ENCODE assay signal across 23 cellular contexts in genomic region chr10:63375859-63376258, GRCh38.
DNase-seq lines count a peak whose midpoint lies in the region; ATAC-seq and TF ChIP-seq lines count a peak whose summit lies in the region.
"Had no signal": no experiment of that assay in that cellular context is flagged by ENCODE, and none has a peak within 500 bp of the region (broad histone marks: within the 10 kb centered on the region; RNA-seq: fewer than 3 reads in every experiment).

No MANE protein-coding gene starts in this region.

- H3K36me3 Mint-ChIP-seq in nephron progenitor cell (ENCODE audit: low read depth) (peaks cover 45% of the 10 kb centered on the region), WTC11 (peaks cover 7% of the 10 kb centered on the region; the same call in 1 of the 2 replicates)

- peaks cover 9% of the 10 kb centered on the region for H3K79me2 ChIP-seq in fibroblast of lung (ENCODE audit: control insufficient read depth, insufficient read depth, low read length)

- POLR2A ChIA-PET in Panc1 (lab: Charles Lee) = interaction anchor here (1.0 kb wide), 1 partner anchor 346 kb away, joined by 4 read pairs; no protein-coding TSS in a partner anchor
- POLR2A ChIA-PET in WTC11 (lab: Charles Lee) = no interaction called here

- DNase-seq in AG10803 (ENCODE audit: low read depth) = peak; percentile 65
- DNase-seq in Panc1 (ENCODE audit: low read depth, low spot score) = no peak
- peak in 1 of 2 donors; percentile 72 for DNase-seq in fibroblast of lung (ENCODE audit: low read depth in 2 of 2)
- DNase-seq in nephron progenitor cell = no peak
- DNase-seq in HuH-7 (ENCODE audit: low spot score) = no peak
- no peak for DNase-seq in WTC11 (ENCODE audit: low spot score)
- no peak for DNase-seq in iPS-NIHi11 (ENCODE audit: low spot score)
- DNase-seq: activated CD4-positive, alpha-beta T cell treated with anti-CD3 and anti-CD28 coated beads for 48 hours; activated CD8-positive, alpha-beta memory T cell treated with anti-CD3 and anti-CD28 coated beads, Interleukin-2, amount 50 U/mL, for 4 hours; activated gamma-delta T cell; cortex of kidney; EL; erythroblast; NCI-H1092 treated with DMSO at 0.1 percent for 48 hours; NCI-H748 treated with DMSO at 0.1 percent for 48 hours; PC-9; sigmoid colon; SK-N-SH; stimulated activated CD4-positive, alpha-beta T cell treated with anti-CD3 and anti-CD28 coated beads, Interleukin-4, amount 100 ng/mL, for 1 hour had no signal

- no peak overlapping the region for H3K9ac ChIP-seq in fibroblast of lung (ENCODE audit: insufficient read depth, low read length)
- H3K9ac ChIP-seq: SK-N-SH had no signal

- TF ChIP-seq CTCF in AG10803 (conservative IDR thresholded peaks at IDR 0.05; ENCODE audit: low read length) (no peak), Panc1 (IDR thresholded peaks at IDR 0.05) (no peak), fibroblast of lung (conservative IDR thresholded peaks at IDR 0.05 in 1 of 2, IDR thresholded peaks at IDR 0.05 in 1 of 2; ENCODE audit: low read depth in 1 of 2, low read length in 2 of 2) (no peak), nephron progenitor cell (IDR thresholded peaks at IDR 0.05) (no peak), WTC11 (IDR thresholded peaks at IDR 0.05) (no peak)

- in situ Hi-C loops in Panc1 (cut with HindIII; ENCODE audit: low pct_unique_long_range_greater_than_20kb, low sequenced_read_pairs) = no loop called here

- H3K9me3 ChIP-seq in Panc1 (ENCODE audit: control insufficient read depth, insufficient read depth, low read depth, low read length) = no peaks in the 10 kb centered on the region
- H3K9me3 ChIP-seq in fibroblast of lung (ENCODE audit: control insufficient read depth, insufficient read depth, low read depth, low read length) = no peaks in the 10 kb centered on the region
- H3K9me3 ChIP-seq: sigmoid colon, SK-N-SH, suprapubic skin had no signal

- H3K27me3 ChIP-seq in Panc1 (ENCODE audit: control insufficient read depth, insufficient read depth, low read length) (no peaks in the 10 kb centered on the region), fibroblast of lung (ENCODE audit: control insufficient read depth, insufficient read depth, low read length) (no peaks in the 10 kb centered on the region)
- H3K27me3 ChIP-seq: sigmoid colon, suprapubic skin had no signal

- H3K27ac ChIP-seq in Panc1 (ENCODE audit: low read length) = no peak overlapping the region
- H3K27ac ChIP-seq in fibroblast of lung (ENCODE audit: insufficient read depth, low read length) = peak overlapping the region; percentile 10
- H3K27ac ChIP-seq: PC-9, sigmoid colon, suprapubic skin had no signal

- ATAC-seq in Panc1 (no peak), WTC11 (no peak), GM18520 (IDR thresholded peaks at IDR 0.05; ENCODE audit: unreplicated experiment) (no peak)

- H3K4me1 ChIP-seq in Panc1 (ENCODE audit: control insufficient read depth, insufficient read depth, low read length) (no peaks in the 10 kb centered on the region), fibroblast of lung (ENCODE audit: control insufficient read depth, extremely low read depth, insufficient read depth, low read length) (peaks cover 4% of the 10 kb centered on the region)

- H3K4me3 Mint-ChIP-seq in nephron progenitor cell (no peak overlapping the region), WTC11 (no peak overlapping the region)
- H3K4me3 Mint-ChIP-seq: mesothelial cell of epicardium had no signal

- H3K4me2 ChIP-seq in fibroblast of lung (ENCODE audit: extremely low read depth, insufficient read depth, low read length) = no peak overlapping the region
- H3K4me2 ChIP-seq: PC-9, SK-N-SH had no signal

- CTCF ChIA-PET in Panc1 (lab: Charles Lee) = no interaction called here
- CTCF ChIA-PET in WTC11 (lab: Charles Lee) = no interaction called here

- intact Hi-C loops in Panc1 (cut with micrococcal nuclease; ENCODE audit: unreplicated experiment) = no loop called here

- no peaks in the 10 kb centered on the region for H3K27me3 Mint-ChIP-seq in nephron progenitor cell (ENCODE audit: low read depth, poor library complexity)
- H3K27me3 Mint-ChIP-seq in WTC11 (ENCODE audit: low read depth) = no peaks in the 10 kb centered on the region
- H3K27me3 Mint-ChIP-seq: IgD-negative memory B cell had no signal

- H3K4me1 Mint-ChIP-seq in nephron progenitor cell = no peaks in the 10 kb centered on the region
- peaks cover 6% of the 10 kb centered on the region for H3K4me1 Mint-ChIP-seq in WTC11
- H3K4me1 Mint-ChIP-seq: mesothelial cell of epicardium had no signal

- H3K4me3 ChIP-seq in AG10803 (ENCODE audit: low read length) (no peak overlapping the region), Panc1 (ENCODE audit: low read depth in 2 of 2, low read length in 2 of 2) (no peak overlapping the region), fibroblast of lung (replicated peaks in 1 of 4; ENCODE audit: control extremely low read depth in 1 of 4, insufficient read depth in 1 of 4, low read depth in 3 of 4, low read length in 4 of 4) (no peak overlapping the region)
- H3K4me3 ChIP-seq: PC-9, sigmoid colon, suprapubic skin had no signal

- TSS peak; percentile 1 for BruUV-seq in Panc1 (replicated peaks; lab: Mats Ljungman, UMichigan)

- H4K20me1 ChIP-seq in fibroblast of lung (ENCODE audit: control insufficient read depth, extremely low read depth, insufficient read depth, low read length) = no peaks in the 10 kb centered on the region

- H3K9me3 Mint-ChIP-seq in nephron progenitor cell (no peaks in the 10 kb centered on the region), WTC11 (no peaks in the 10 kb centered on the region)

- H3K27ac Mint-ChIP-seq in nephron progenitor cell = peak overlapping the region; percentile 64
- no peak overlapping the region; the same call in 1 of the 2 replicates for H3K27ac Mint-ChIP-seq in WTC11
- H3K27ac Mint-ChIP-seq: IgD-negative memory B cell, mesothelial cell of epicardium had no signal

- H3K36me3 ChIP-seq in Panc1 (ENCODE audit: control insufficient read depth, insufficient read depth, low read length) (no peaks in the 10 kb centered on the region), fibroblast of lung (ENCODE audit: control insufficient read depth, insufficient read depth, low read length) (no peaks in the 10 kb centered on the region)
- H3K36me3 ChIP-seq: suprapubic skin had no signal

- no peak overlapping the region for H2AFZ ChIP-seq in fibroblast of lung (ENCODE audit: low read length)
- H2AFZ ChIP-seq: PC-9 had no signal

TF ChIP-seq in WTC11, 78 proteins besides CTCF, POLR2A, EP300 and RAD21 (continues in another document):
- no peak for TF ChIP-seq E2F5 (CRISPR knock-in tag; IDR thresholded peaks at IDR 0.05)
- TF ChIP-seq ZNF263 (CRISPR knock-in tag; IDR thresholded peaks at IDR 0.05; ENCODE audit: low read depth) = no peak
- no peak for TF ChIP-seq ZNF532 (CRISPR knock-in tag; IDR thresholded peaks at IDR 0.05; ENCODE audit: borderline replicate concordance)
- TF ChIP-seq JUN (CRISPR knock-in tag; IDR thresholded peaks at IDR 0.05) = no peak
- no peak for TF ChIP-seq RORB (CRISPR knock-in tag; IDR thresholded peaks at IDR 0.05)
- no peak for TF ChIP-seq ZMAT4 (CRISPR knock-in tag; IDR thresholded peaks at IDR 0.05)
- TF ChIP-seq ZNF396 (CRISPR knock-in tag; IDR thresholded peaks at IDR 0.05; ENCODE audit: borderline replicate concordance) = no peak
- TF ChIP-seq PRRX2 (CRISPR knock-in tag; IDR thresholded peaks at IDR 0.05) = no peak
